In genomic region chr19:37317403-37318209, GRCh38 we compare ENCODE assay signal across 8 cellular contexts.
DNase-seq lines count a peak whose midpoint lies in the region; ATAC-seq, FAIRE-seq and TF ChIP-seq lines count a peak whose summit lies in the region.

No MANE protein-coding gene starts in this region.

- peak; percentile 47 for TF ChIP-seq CTCF in AG09309 (IDR thresholded peaks at IDR 0.05; ENCODE audit: control insufficient read depth, insufficient read depth, low read depth, low read length, missing control alignments)

- peak overlapping the region; percentile 86 for H3K4me3 ChIP-seq in AG09309 (ENCODE audit: control insufficient read depth, low read depth, low read length)

- ATAC-seq in GM18909 (IDR thresholded peaks at IDR 0.05; ENCODE audit: poor library complexity, unreplicated experiment) (peak; percentile 98), HG03175 (IDR thresholded peaks at IDR 0.05; ENCODE audit: unreplicated experiment) (peak; percentile 97)

- FAIRE-seq in islet of Langerhans (lab: Jason Lieb, UNC), result peak; percentile 99

- DNase-seq in AG09309 (ENCODE audit: low read depth) (peak; percentile 98), NCI-H226 (peak; percentile 97), cerebellar cortex (ENCODE audit: low spot score) (peak; percentile 99)
- peak; percentile 70 to 86 (median 84) for DNase-seq in activated CD4-positive, CD25-positive, alpha-beta regulatory T cell (lab: John Stamatoyannopoulos, UW)
- peak; percentile 85 for DNase-seq in stimulated activated CD4-positive, alpha-beta T cell treated with anti-CD3 and anti-CD28 coated beads, Interleukin-12 subunit alpha, Interleukin-12 subunit beta, amount 100 ng/mL, for 4 hours

Comparison
In these comparisons a context has a peak if more than half of its experiments do, and no peak if none do; other contexts are left out.
1. Peak in every context shown above with its lines: DNase-seq, ATAC-seq and H3K4me3 ChIP-seq.